In genomic region chr4:184270808-184271413, GRCh38 we compare ENCODE assay signal across 19 cellular contexts. TPM values are rescaled to one million over a fixed set of nuclear protein-coding genes. Genes with fewer than 3 reads are reported as not detected.
"Had no signal": no experiment of that assay in that cellular context is flagged by ENCODE, and none has a peak within 500 bp of the region (broad histone marks: within the 10 kb centered on the region; RNA-seq: fewer than 3 reads in every experiment).

No MANE protein-coding gene starts in this region.

- H3K27me3 Mint-ChIP-seq: activated naive CD8-positive, alpha-beta T cell treated with anti-CD3 and anti-CD28 coated beads, Interleukin-2, amount 10 ng/mL, durations not matched to agents 7 days and 5 days; effector memory CD8-positive, alpha-beta T cell; naive B cell had no signal

- ATAC-seq: activated CD4-positive, CD25-positive, alpha-beta regulatory T cell treated with anti-CD3 and anti-CD28 coated beads, Interleukin-2, amount 50 U/mL, for 24 hours; effector memory CD8-positive, alpha-beta T cell; left ventricle myocardium superior; sciatic nerve had no signal

- H3K4me3 Mint-ChIP-seq: activated naive CD8-positive, alpha-beta T cell treated with anti-CD3 and anti-CD28 coated beads, Interleukin-2, amount 10 ng/mL, durations not matched to agents 7 days and 5 days; brain had no signal

- H3K36me3 Mint-ChIP-seq: brain, immature natural killer cell had no signal

- H3K27ac Mint-ChIP-seq: activated naive CD8-positive, alpha-beta T cell treated with anti-CD3 and anti-CD28 coated beads, Interleukin-2, amount 10 ng/mL, durations not matched to agents 7 days and 5 days; brain; effector memory CD8-positive, alpha-beta T cell had no signal

- H3K4me2 ChIP-seq: smooth muscle cell had no signal

- H3K4me3 ChIP-seq: smooth muscle cell had no signal

- H3K9me3 Mint-ChIP-seq: effector memory CD8-positive, alpha-beta T cell had no signal

- DNase-seq: activated CD4-positive, alpha-beta T cell treated with anti-CD3 and anti-CD28 coated beads, Interleukin-2, amount 50 U/mL, for 48 hours; activated gamma-delta T cell treated with Interleukin-2 at 50 U/mL for 16 hours; activated naive CD8-positive, alpha-beta T cell treated with anti-CD3 and anti-CD28 coated beads, Interleukin-2, amount 10 ng/mL, durations not matched to agents 7 days and 5 days; caudate nucleus; effector memory CD8-positive, alpha-beta T cell; immature natural killer cell; kidney glomerular epithelial cell; left ventricle myocardium superior; naive B cell; stimulated activated CD4-positive, alpha-beta T cell treated with anti-CD3 and anti-CD28 coated beads, Interleukin-4, amount 100 ng/mL, for 24 hours; stimulated activated naive CD4-positive, alpha-beta T cell; SW 1271; T-helper 9 cell had no signal

RNA-seq across cellular contexts. Expression of gene ENPP6, which starts 53.2 kb away (rescaled TPM):
- total RNA-seq: fibroblast of villous mesenchyme, left ventricle myocardium superior, mononuclear cell, smooth muscle cell had no signal
- polyA plus RNA-seq: smooth muscle cell had no signal
